ENCODE assay signal across 23 cellular contexts in the genomic region with DNA sequence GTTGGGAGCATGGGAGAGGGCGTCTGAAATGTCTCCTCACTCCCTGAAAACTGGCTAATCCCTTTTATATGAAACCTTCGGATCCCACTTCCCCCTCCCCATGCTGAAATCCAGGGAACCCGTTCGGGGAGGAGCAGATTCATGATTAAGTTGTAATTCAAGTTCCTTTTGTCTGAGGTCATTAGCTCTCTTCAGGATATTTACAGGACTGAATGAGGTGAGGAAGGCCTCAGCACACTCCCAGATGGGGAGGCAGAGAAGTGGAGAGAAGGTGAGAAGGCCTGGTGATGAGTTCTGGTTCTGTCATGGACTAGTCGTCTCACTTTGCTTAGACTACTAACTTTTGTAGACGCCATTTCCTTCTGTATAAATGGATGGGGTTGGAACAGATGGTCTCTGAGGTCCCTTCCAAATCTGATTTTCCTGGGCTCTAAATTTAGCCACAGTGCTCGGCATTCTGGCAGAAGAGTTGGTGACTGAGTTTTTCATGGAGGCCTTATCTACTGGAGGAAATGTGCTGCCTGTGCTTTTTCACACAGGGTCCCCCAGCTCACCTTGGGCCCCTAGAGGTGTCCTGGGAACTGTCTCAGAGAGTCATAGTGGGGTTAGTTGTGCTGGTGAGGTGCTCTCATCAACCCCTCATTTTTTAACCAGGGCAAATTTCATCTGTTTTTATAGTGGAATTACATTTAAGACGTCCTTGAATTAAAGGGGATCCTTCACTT.
"Had no signal": no experiment of that assay in that cellular context is flagged by ENCODE, and none has a peak within 500 bp of the region (broad histone marks: within the 10 kb centered on the region; RNA-seq: fewer than 3 reads in every experiment).

No MANE protein-coding gene starts in this region.

- DNase-seq: activated B cell treated with CpG ODN at 0.5 μM for 24 hours; activated CD4-positive, alpha-beta T cell treated with anti-CD3 and anti-CD28 coated beads, Interleukin-2, amount 10 ng/mL, durations not matched to agents 7 days and 5 days; activated naive CD8-positive, alpha-beta T cell treated with anti-CD3 and anti-CD28 coated beads for 36 hours; amygdala; brain microvascular endothelial cell; cerebellar nuclear complex; dermis blood vessel endothelial cell; effector memory CD8-positive, alpha-beta T cell; gastrocnemius medialis; heart left ventricle; right cardiac atrium; stimulated activated CD4-positive, alpha-beta T cell treated with anti-CD3 and anti-CD28 coated beads, Interleukin-15, amount 100 ng/mL, for 24 hours; stimulated activated CD4-positive, alpha-beta T cell treated with anti-CD3 and anti-CD28 coated beads, Interleukin-4, amount 100 ng/mL, for 1 hour; stimulated activated naive CD4-positive, alpha-beta T cell; substantia nigra; T-helper 2 cell had no signal

- ATAC-seq: effector memory CD8-positive, alpha-beta T cell; gastrocnemius medialis; heart left ventricle; left lobe of liver had no signal

- H3K27ac Mint-ChIP-seq: activated B cell treated with CpG ODN at 0.5 μM for 24 hours; activated CD4-positive, alpha-beta T cell treated with anti-CD3 and anti-CD28 coated beads, Interleukin-2, amount 10 ng/mL, durations not matched to agents 7 days and 5 days; activated T-helper 1 cell treated with anti-CD3 and anti-CD28 coated beads, Interleukin-12 subunit alpha, Interleukin-12 subunit beta, Interleukin-2, Interleukin-4 antibody, amounts not matched to agents 30 ng/mL and 10 ng/mL and 1 ng/mL, durations not matched to agents 14 hours and 24 hours and 36 hours; effector memory CD8-positive, alpha-beta T cell; type B pancreatic cell had no signal

- H3K27ac ChIP-seq: brain microvascular endothelial cell, gastrocnemius medialis, heart left ventricle, prostate gland, skin epidermis had no signal

- H3K9me3 ChIP-seq: gastrocnemius medialis, heart left ventricle, prostate gland had no signal

- H3K4me3 ChIP-seq: gastrocnemius medialis, heart left ventricle, prostate gland, skin epidermis had no signal

- H3K36me3 ChIP-seq: brain microvascular endothelial cell, gastrocnemius medialis, heart left ventricle, prostate gland had no signal

- H3K4me3 Mint-ChIP-seq: activated B cell treated with CpG ODN at 0.5 μM for 24 hours; activated CD4-positive, alpha-beta T cell treated with anti-CD3 and anti-CD28 coated beads, Interleukin-2, amount 10 ng/mL, durations not matched to agents 7 days and 5 days; activated naive CD8-positive, alpha-beta T cell treated with anti-CD3 and anti-CD28 coated beads for 36 hours; activated T-helper 1 cell treated with anti-CD3 and anti-CD28 coated beads, Interleukin-12 subunit alpha, Interleukin-12 subunit beta, Interleukin-2, Interleukin-4 antibody, amounts not matched to agents 30 ng/mL and 10 ng/mL and 1 ng/mL, durations not matched to agents 14 hours and 24 hours and 36 hours; effector memory CD8-positive, alpha-beta T cell; type B pancreatic cell had no signal

- H3K9me3 Mint-ChIP-seq: activated B cell treated with CpG ODN at 0.5 μM for 24 hours; activated CD4-positive, alpha-beta T cell treated with anti-CD3 and anti-CD28 coated beads, Interleukin-2, amount 10 ng/mL, durations not matched to agents 7 days and 5 days; activated naive CD8-positive, alpha-beta T cell treated with anti-CD3 and anti-CD28 coated beads for 36 hours; activated T-helper 1 cell treated with anti-CD3 and anti-CD28 coated beads, Interleukin-12 subunit alpha, Interleukin-12 subunit beta, Interleukin-2, Interleukin-4 antibody, amounts not matched to agents 30 ng/mL and 10 ng/mL and 1 ng/mL, durations not matched to agents 14 hours and 24 hours and 36 hours; effector memory CD8-positive, alpha-beta T cell; type B pancreatic cell had no signal

- H3K36me3 Mint-ChIP-seq: activated naive CD8-positive, alpha-beta T cell treated with anti-CD3 and anti-CD28 coated beads for 36 hours; type B pancreatic cell had no signal

- FAIRE-seq: islet of Langerhans, TTC549 had no signal

- H3K4me1 ChIP-seq: gastrocnemius medialis had no signal

- H3K4me1 Mint-ChIP-seq: activated B cell treated with CpG ODN at 0.5 μM for 24 hours; activated CD4-positive, alpha-beta T cell treated with anti-CD3 and anti-CD28 coated beads, Interleukin-2, amount 10 ng/mL, durations not matched to agents 7 days and 5 days; activated naive CD8-positive, alpha-beta T cell treated with anti-CD3 and anti-CD28 coated beads for 36 hours had no signal

- H3K27me3 ChIP-seq: brain microvascular endothelial cell, gastrocnemius medialis, heart left ventricle had no signal
